In the genomic region with DNA sequence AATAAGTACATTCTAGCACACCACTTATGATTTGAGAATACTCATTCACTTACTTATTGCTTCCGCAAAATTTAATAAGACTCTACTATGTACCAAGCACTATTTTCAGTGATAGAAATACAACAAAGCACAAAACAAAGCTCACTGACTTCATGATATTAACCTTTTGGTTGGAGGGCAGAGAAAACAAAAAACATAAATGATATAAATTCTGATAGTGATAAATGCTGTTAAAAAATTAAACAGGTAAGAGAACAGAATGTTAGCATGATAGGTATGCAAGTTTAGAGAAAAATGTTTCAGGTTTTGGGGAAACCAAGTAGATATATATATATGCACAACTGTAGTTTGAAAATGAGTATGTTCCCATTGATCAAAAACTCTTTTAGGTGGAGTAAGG, we compare ENCODE assay signal across 9 cellular contexts. TPM values are rescaled to one million over a fixed set of nuclear protein-coding genes. Genes with fewer than 3 reads are reported as not detected.
DNase-seq lines count a peak whose midpoint lies in the region; ATAC-seq and TF ChIP-seq lines count a peak whose summit lies in the region.
"Had no signal": no experiment of that assay in that cellular context is flagged by ENCODE, and none has a peak within 500 bp of the region (broad histone marks: within the 10 kb centered on the region; RNA-seq: fewer than 3 reads in every experiment).

No MANE protein-coding gene starts in this region.

- DNase-seq in activated T-cell treated with anti-CD3 and anti-CD28 coated beads, Interleukin-2, amount 50 U/mL, for 72 hours = no peak
- DNase-seq in activated T-cell treated with anti-CD3 and anti-CD28 coated beads for 4 hours (no peak), activated B cell treated with CpG ODN at 0.5 μM for 24 hours (no peak), glutamatergic neuron (no peak), NCI-H2196 (lab: John Stamatoyannopoulos, UW; ENCODE audit: unreplicated experiment) (no peak), hippocampal formation (lab: John Stamatoyannopoulos, UW) (no peak)
- DNase-seq in stimulated activated naive CD8-positive, alpha-beta T cell treated with anti-CD3 and anti-CD28 coated beads, Interleukin-15, amount 100 ng/mL, for 72 hours = no peak
- DNase-seq in stimulated activated CD4-positive, alpha-beta T cell treated with anti-CD3 and anti-CD28 coated beads, Interleukin-12 subunit alpha, Interleukin-12 subunit beta, amount 100 ng/mL, for 4 hours = no peak
- DNase-seq: NCI-H510A had no signal

- POLR2A ChIA-PET in activated B cell treated with CpG ODN at 0.5 μM for 24 hours (lab: Charles Lee) = interaction anchor here (1.0 to 4.1 kb wide), 4 partner anchors 17 to 877 kb away, joined by 3 to 53 read pairs (median 12); a partner anchor contains a TSS

- no peak for TF ChIP-seq CTCF in activated B cell treated with CpG ODN at 0.5 μM for 24 hours (IDR thresholded peaks at IDR 0.05)
- TF ChIP-seq CTCF in glutamatergic neuron (IDR thresholded peaks at IDR 0.05; ENCODE audit: partially characterized antibody, unreplicated experiment) = no peak

- H3K27ac Mint-ChIP-seq in activated T-cell treated with anti-CD3 and anti-CD28 coated beads, Interleukin-2, amount 50 U/mL, for 72 hours = peak overlapping the region; percentile 99
- H3K27ac Mint-ChIP-seq in activated B cell treated with CpG ODN at 0.5 μM for 24 hours = no peak overlapping the region
- H3K27ac Mint-ChIP-seq in glutamatergic neuron (ENCODE audit: unreplicated experiment) = peak overlapping the region; percentile 96
- no peak overlapping the region for H3K27ac Mint-ChIP-seq in stimulated activated naive CD8-positive, alpha-beta T cell treated with anti-CD3 and anti-CD28 coated beads, Interleukin-15, amount 100 ng/mL, for 72 hours

- no peaks in the 10 kb centered on the region for H3K9me3 Mint-ChIP-seq in activated T-cell treated with anti-CD3 and anti-CD28 coated beads, Interleukin-2, amount 50 U/mL, for 72 hours
- H3K9me3 Mint-ChIP-seq in activated B cell treated with CpG ODN at 0.5 μM for 24 hours = no peaks in the 10 kb centered on the region
- peaks cover 12% of the 10 kb centered on the region for H3K9me3 Mint-ChIP-seq in glutamatergic neuron (ENCODE audit: unreplicated experiment)
- H3K9me3 Mint-ChIP-seq in stimulated activated naive CD8-positive, alpha-beta T cell treated with anti-CD3 and anti-CD28 coated beads, Interleukin-15, amount 100 ng/mL, for 72 hours = no peaks in the 10 kb centered on the region

- CTCF ChIA-PET in activated B cell treated with CpG ODN at 0.5 μM for 24 hours (lab: Charles Lee) = no interaction called here

- ATAC-seq in activated T-cell treated with anti-CD3 and anti-CD28 coated beads, Interleukin-2, amount 50 U/mL, for 72 hours (replicated peaks in 1 of 2) = no peak
- ATAC-seq in activated B cell treated with CpG ODN at 0.5 μM for 24 hours (ENCODE audit: low read depth) = no peak
- no peak for ATAC-seq in stimulated activated naive CD8-positive, alpha-beta T cell treated with anti-CD3 and anti-CD28 coated beads, Interleukin-15, amount 100 ng/mL, for 72 hours

- H3K36me3 Mint-ChIP-seq in activated T-cell treated with anti-CD3 and anti-CD28 coated beads, Interleukin-2, amount 50 U/mL, for 72 hours (ENCODE audit: insufficient read depth in 2 of 2) = peaks cover 5 to 13% of the 10 kb centered on the region in 2 donors
- peaks cover 19% of the 10 kb centered on the region for H3K36me3 Mint-ChIP-seq in activated B cell treated with CpG ODN at 0.5 μM for 24 hours (ENCODE audit: low read depth)
- no peaks in the 10 kb centered on the region for H3K36me3 Mint-ChIP-seq in glutamatergic neuron (ENCODE audit: unreplicated experiment)

- H3K4me3 Mint-ChIP-seq in activated T-cell treated with anti-CD3 and anti-CD28 coated beads, Interleukin-2, amount 50 U/mL, for 72 hours = peak overlapping the region; percentile 96 to 99
- peak overlapping the region; percentile 99 for H3K4me3 Mint-ChIP-seq in activated B cell treated with CpG ODN at 0.5 μM for 24 hours
- H3K4me3 Mint-ChIP-seq in glutamatergic neuron (ENCODE audit: unreplicated experiment) = peak overlapping the region; percentile 96
- peak overlapping the region; percentile 88 to 96 for H3K4me3 Mint-ChIP-seq in stimulated activated naive CD8-positive, alpha-beta T cell treated with anti-CD3 and anti-CD28 coated beads, Interleukin-15, amount 100 ng/mL, for 72 hours

- peaks cover 55% of the 10 kb centered on the region for H3K4me1 Mint-ChIP-seq in activated T-cell treated with anti-CD3 and anti-CD28 coated beads, Interleukin-2, amount 50 U/mL, for 72 hours (ENCODE audit: low read depth)
- H3K4me1 Mint-ChIP-seq in activated B cell treated with CpG ODN at 0.5 μM for 24 hours (peaks cover 72% of the 10 kb centered on the region), glutamatergic neuron (ENCODE audit: low read depth, unreplicated experiment) (peaks cover 7% of the 10 kb centered on the region)
- H3K4me1 Mint-ChIP-seq in stimulated activated naive CD8-positive, alpha-beta T cell treated with anti-CD3 and anti-CD28 coated beads, Interleukin-15, amount 100 ng/mL, for 72 hours = peaks cover 59% of the 10 kb centered on the region

- H3K27me3 Mint-ChIP-seq in activated T-cell treated with anti-CD3 and anti-CD28 coated beads, Interleukin-2, amount 50 U/mL, for 72 hours (ENCODE audit: low read depth) = no peaks in the 10 kb centered on the region
- H3K27me3 Mint-ChIP-seq in activated B cell treated with CpG ODN at 0.5 μM for 24 hours (no peaks in the 10 kb centered on the region), glutamatergic neuron (ENCODE audit: unreplicated experiment) (peaks cover 9% of the 10 kb centered on the region)
- no peaks in the 10 kb centered on the region for H3K27me3 Mint-ChIP-seq in stimulated activated naive CD8-positive, alpha-beta T cell treated with anti-CD3 and anti-CD28 coated beads, Interleukin-15, amount 100 ng/mL, for 72 hours

- intact Hi-C loops in activated B cell treated with CpG ODN at 0.5 μM for 24 hours (cut with micrococcal nuclease) = no loop called here

RNA-seq across cellular contexts. Expression of a gene that starts 1.2 kb away (rescaled TPM):
- total RNA-seq in activated T-cell treated with anti-CD3 and anti-CD28 coated beads, Interleukin-2, amount 50 U/mL, for 72 hours = 10 to 100 TPM; 22.5 to 29.0 TPM
- total RNA-seq in activated B cell treated with CpG ODN at 0.5 μM for 24 hours = 15.8 and 16.7 TPM in 2 replicates
- total RNA-seq in glutamatergic neuron (ENCODE audit: unreplicated experiment) = 47.2 TPM

RNA-seq across cellular contexts. Expression of a gene that starts 17.0 kb away (rescaled TPM):
- 100 to 1,000 TPM; 245 TPM for total RNA-seq in activated T-cell treated with anti-CD3 and anti-CD28 coated beads, Interleukin-2, amount 50 U/mL, for 72 hours
- total RNA-seq in activated B cell treated with CpG ODN at 0.5 μM for 24 hours = 182 and 231 TPM in 2 replicates
- 265 TPM for total RNA-seq in glutamatergic neuron (ENCODE audit: unreplicated experiment)

Comparison
In these comparisons a context has a peak if more than half of its experiments do, and no peak if none do; other contexts are left out.
1. H3K27ac Mint-ChIP-seq: peak in activated T-cell treated with anti-CD3 and anti-CD28 coated beads, Interleukin-2, amount 50 U/mL, for 72 hours (single experiment) and glutamatergic neuron (single experiment); none in activated B cell treated with CpG ODN at 0.5 μM for 24 hours (single experiment) and stimulated activated naive CD8-positive, alpha-beta T cell treated with anti-CD3 and anti-CD28 coated beads, Interleukin-15, amount 100 ng/mL, for 72 hours (0 of 2).
2. Peak in every context shown above with its lines, with median percentiles within 50 percentile points of each other: H3K4me3 Mint-ChIP-seq.